Comparison of ENCODE assay signal across 8 cellular contexts in the genomic region with DNA sequence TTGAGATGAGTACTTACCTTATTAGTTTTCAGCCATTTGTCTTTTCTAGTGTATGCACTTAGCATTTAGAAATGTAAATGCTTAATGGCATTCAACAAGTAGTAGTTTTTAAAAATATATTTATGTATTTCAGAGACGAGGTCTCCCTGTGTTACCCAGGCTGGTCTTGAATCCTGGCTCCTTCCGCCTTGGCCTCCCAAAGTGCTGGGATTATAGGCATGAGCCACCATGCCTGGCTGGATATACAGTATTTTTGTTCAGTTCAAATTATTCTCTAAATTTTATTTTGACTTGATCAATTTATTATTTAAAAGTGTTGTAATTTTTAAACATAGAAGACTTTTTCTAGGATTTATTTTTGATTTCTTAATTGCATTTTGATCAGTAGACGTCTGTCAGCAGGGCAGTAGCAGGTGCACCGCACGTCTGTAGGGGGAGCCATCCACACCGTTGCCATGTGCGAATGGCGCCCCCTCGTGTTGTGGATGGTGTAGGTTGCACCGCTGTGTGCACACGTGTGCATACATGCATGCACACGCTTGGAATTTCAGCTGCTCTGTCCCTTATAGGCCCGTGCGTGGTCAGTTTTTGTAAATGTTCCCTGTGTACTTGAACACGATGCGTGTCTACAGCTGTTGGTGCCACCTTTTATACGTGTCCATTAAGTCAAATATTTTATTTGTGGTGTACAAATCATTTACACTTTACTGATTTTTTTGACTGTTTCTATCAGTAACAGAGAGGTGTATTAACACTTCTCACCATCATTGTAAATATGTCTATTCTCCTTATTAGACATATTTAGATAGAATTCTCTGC. TPM values are rescaled to one million over a fixed set of nuclear protein-coding genes. Genes with fewer than 3 reads are reported as not detected.
A peak's percentile ranks its signal among the peaks of the same experiment; 100 is the strongest.
DNase-seq lines count a peak whose midpoint lies in the region; ATAC-seq and TF ChIP-seq lines count a peak whose summit lies in the region.

No MANE protein-coding gene starts in this region.

- peak; percentile 95 for DNase-seq in BE2C
- peak; percentile 83 for DNase-seq in MG63
- DNase-seq in SIG-M5 treated with dmso at 0.1 percent for 504 hours (lab: John Stamatoyannopoulos, UW; ENCODE audit: unreplicated experiment): peak; percentile 88
- peak; percentile 97 for DNase-seq in activated effector memory CD4-positive, alpha-beta T cell treated with anti-CD3 and anti-CD28 coated beads, Interleukin-2, amount 50 U/mL, for 16 hours
- peak; percentile 60 for DNase-seq in foreskin melanocyte
- DNase-seq in osteocyte (ENCODE audit: extremely low spot score, unreplicated experiment): peak; percentile 96
- DNase-seq in thoracic aorta (ENCODE audit: low spot score): peak; percentile 27

- no peak overlapping the region for H3K27ac ChIP-seq in thoracic aorta

- no peak overlapping the region for H3K4me3 Mint-ChIP-seq in osteocyte (ENCODE audit: unreplicated experiment)

- H3K4me3 ChIP-seq in BE2C (ENCODE audit: low read depth, low read length) (no peak overlapping the region), MG63 (no peak overlapping the region), thoracic aorta (no peak overlapping the region)

- no peaks in the 10 kb centered on the region for H3K36me3 Mint-ChIP-seq in osteocyte (ENCODE audit: unreplicated experiment)

- no peak overlapping the region for H3K27ac Mint-ChIP-seq in osteocyte (ENCODE audit: unreplicated experiment)

- H3K36me3 ChIP-seq in BE2C (no peaks in the 10 kb centered on the region), MG63 (peaks cover 6% of the 10 kb centered on the region; the same call in 1 of the 2 replicates), thoracic aorta (no peaks in the 10 kb centered on the region)

- H3K27me3 ChIP-seq in BE2C: no peaks in the 10 kb centered on the region
- H3K27me3 ChIP-seq in MG63: no peaks in the 10 kb centered on the region
- no peaks in the 10 kb centered on the region for H3K27me3 ChIP-seq in thoracic aorta (replicated peaks; ENCODE audit: insufficient read depth)

- no peaks in the 10 kb centered on the region for H3K9me3 Mint-ChIP-seq in osteocyte (ENCODE audit: unreplicated experiment)

- H3K4me1 ChIP-seq in BE2C (no peaks in the 10 kb centered on the region), thoracic aorta (ENCODE audit: control insufficient read depth in 1 of 2, low read depth in 2 of 2) (no peaks in the 10 kb centered on the region)

- TF ChIP-seq CTCF in BE2C (IDR thresholded peaks at IDR 0.05; ENCODE audit: low read depth, low read length) (peak; percentile 100), osteocyte (IDR thresholded peaks at IDR 0.05) (peak; percentile 100), thoracic aorta (IDR thresholded peaks at IDR 0.05) (peak; percentile 80)

- no peaks in the 10 kb centered on the region for H3K9me3 ChIP-seq in BE2C
- H3K9me3 ChIP-seq in MG63: no peaks in the 10 kb centered on the region
- no peaks in the 10 kb centered on the region for H3K9me3 ChIP-seq in thoracic aorta

- no peaks in the 10 kb centered on the region for H3K27me3 Mint-ChIP-seq in osteocyte (ENCODE audit: unreplicated experiment)

- peaks cover 2% of the 10 kb centered on the region for H3K4me1 Mint-ChIP-seq in osteocyte (ENCODE audit: unreplicated experiment)

- ATAC-seq in GM21423 (IDR thresholded peaks at IDR 0.05; ENCODE audit: unreplicated experiment): peak; percentile 83
- peak; percentile 69 for ATAC-seq in thoracic aorta (ENCODE audit: insufficient number of reproducible peaks, low FRiP score, low read depth)

RNA-seq across cellular contexts. Expression of a gene that starts 30.6 kb away (rescaled TPM):
- polyA plus RNA-seq in BE2C (2012; ENCODE audit: insufficient read depth, insufficient read length, low read depth): 29.0 TPM
- 20.3 and 30.6 TPM in 2 replicates for total RNA-seq in MG63 (2014; rRNA removed; shearing (Covaris generic); ENCODE audit: low replicate concordance)
- total RNA-seq in osteocyte (36.0 and 37.1 TPM in 2 replicates), thoracic aorta (10 to 100 TPM; 42.0 to 47.4 TPM)

Comparison
In these comparisons a context has a peak if more than half of its experiments do, and no peak if none do; other contexts are left out.
1. DNase-seq: peak in every context shown above with its lines; median percentile 97 in activated effector memory CD4-positive, alpha-beta T cell treated with anti-CD3 and anti-CD28 coated beads, Interleukin-2, amount 50 U/mL, for 16 hours; 96 in osteocyte; 95 in BE2C; 88 in SIG-M5 treated with dmso at 0.1 percent for 504 hours; 83 in MG63; 60 in foreskin melanocyte; 27 in thoracic aorta.